Comparison of ENCODE assay signal across 8 cellular contexts in the genomic region with DNA sequence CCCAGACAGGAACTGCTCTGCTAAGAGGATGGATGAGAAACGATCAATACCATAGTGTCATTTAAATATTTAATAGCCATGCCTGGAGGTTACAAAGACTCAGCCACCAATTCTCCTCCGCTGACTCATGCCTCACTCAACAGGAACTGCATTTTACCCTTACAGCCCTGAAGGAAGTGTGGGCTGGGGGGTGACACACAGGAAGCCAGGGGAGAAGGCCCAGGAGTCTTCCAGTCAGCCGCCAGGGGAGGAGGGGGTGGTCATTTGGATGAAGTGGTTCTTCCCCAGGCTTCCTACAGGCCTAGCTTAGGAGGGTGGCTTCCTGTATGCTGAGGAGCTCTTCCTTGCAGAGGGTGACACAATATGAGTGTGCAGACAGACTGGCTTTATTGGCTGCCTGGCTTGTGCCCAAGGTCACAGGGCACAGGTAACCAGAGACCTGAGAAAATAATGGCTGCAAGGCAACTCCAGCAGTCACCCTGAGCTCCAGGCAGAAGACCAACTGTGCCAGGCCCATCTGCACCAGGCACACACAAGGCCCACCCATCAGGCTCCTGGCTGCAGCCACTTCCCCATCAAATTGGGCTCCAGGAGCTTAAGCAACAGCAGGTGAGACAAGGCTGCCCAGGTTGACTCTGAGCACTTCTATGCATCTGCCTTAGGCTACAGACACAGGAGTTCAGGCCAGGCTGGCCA. TPM values are rescaled to one million over a fixed set of nuclear protein-coding genes. Genes with fewer than 3 reads are reported as not detected.
DNase-seq lines count a peak whose midpoint lies in the region; ATAC-seq and TF ChIP-seq lines count a peak whose summit lies in the region.

No MANE protein-coding gene starts in this region.

- peaks cover 70% of the 10 kb centered on the region for H3K4me1 ChIP-seq in mucosa of descending colon (ENCODE audit: low read depth)

- H3K27me3 ChIP-seq in dorsolateral prefrontal cortex = no peaks in the 10 kb centered on the region

- peak; percentile 51 for ATAC-seq in mucosa of descending colon

- DNase-seq in COLO668 (lab: John Stamatoyannopoulos, UW; ENCODE audit: unreplicated experiment) (peak; percentile 38), NCI-H2029 treated with DMSO at 0.1 percent for 48 hours (lab: John Stamatoyannopoulos, UW) (peak; percentile 78), dorsolateral prefrontal cortex (peak in 1 of 10 donors; percentile 40), mucosa of descending colon (peak; percentile 55 to 78 (median 56)), GM13976 (ENCODE audit: low spot score) (no peak), putamen (ENCODE audit: low spot score) (no peak)
- peak; percentile 82 to 89 for DNase-seq in activated CD4-positive, alpha-beta T cell treated with anti-CD3 and anti-CD28 coated beads, Interleukin-2, amount 50 U/mL, for 48 hours
- DNase-seq in stimulated activated CD8-positive, alpha-beta memory T cell treated with anti-CD3 and anti-CD28 coated beads, Interleukin-7, amount 100 ng/mL, for 24 hours (ENCODE audit: low read depth) = peak; percentile 60

- H3K4me3 ChIP-seq in dorsolateral prefrontal cortex (peak overlapping the region in 3 of 59 donors; percentile 2 to 21 (median 6)), mucosa of descending colon (no peak overlapping the region)

- no peaks in the 10 kb centered on the region for H3K36me3 ChIP-seq in mucosa of descending colon (ENCODE audit: low read depth)

- in situ Hi-C loops in GM13976 (cut with MboI; ENCODE audit: low sequenced_read_pairs, unreplicated experiment) = no loop called here

- intact Hi-C loops in dorsolateral prefrontal cortex (cut with DNase I) (no loop called here), mucosa of descending colon (cut with DNase I, micrococcal nuclease) (no loop called here)

- TF ChIP-seq CTCF in dorsolateral prefrontal cortex (IDR thresholded peaks at IDR 0.05 in 54 of 56, conservative IDR thresholded peaks at IDR 0.05 in 2 of 56; ENCODE audit: low read depth in 1 of 56, partially characterized antibody in 56 of 56) = no peak
- no peak for TF ChIP-seq CTCF in mucosa of descending colon (IDR thresholded peaks at IDR 0.05)
- TF ChIP-seq CTCF in GM13976 (IDR thresholded peaks at IDR 0.05; ENCODE audit: borderline replicate concordance, control extremely low read depth, extremely low read depth, insufficient read depth, missing control alignments) = no peak

- H3K27ac ChIP-seq in dorsolateral prefrontal cortex = peak overlapping the region in 53 of 59 donors; percentile 23 to 94 (median 70)

- H3K9me3 ChIP-seq in mucosa of descending colon = no peaks in the 10 kb centered on the region

RNA-seq across cellular contexts. Expression of gene RPLP0, which starts 30.6 kb away (rescaled TPM):
- 100 to 1,000 TPM; 199 to 446 (median 270) TPM for total RNA-seq in dorsolateral prefrontal cortex
- 1,000 to 10,000 TPM; 1,175 to 1,810 (median 1,602) TPM for total RNA-seq in mucosa of descending colon

RNA-seq across cellular contexts. Expression of gene PXN, which starts 34.1 kb away (rescaled TPM):
- total RNA-seq in dorsolateral prefrontal cortex (10 to 100 TPM; 15.7 to 57.9 (median 32.8) TPM), mucosa of descending colon (100 to 1,000 TPM; 117 to 167 (median 146) TPM)

RNA-seq across cellular contexts. Expression of gene GCN1, which starts 36.9 kb away (rescaled TPM):
- total RNA-seq in dorsolateral prefrontal cortex = 100 to 1,000 TPM in 2 of 120 experiments, 10 to 100 TPM in 118; 44.5 to 107 (median 69.9) TPM
- 100 to 1,000 TPM in 1 of 3 donors, 10 to 100 TPM in 2; 74.6 to 108 (median 76.7) TPM for total RNA-seq in mucosa of descending colon

Comparison
In these comparisons a context has a peak if more than half of its experiments do, and no peak if none do; other contexts are left out.
1. DNase-seq: peak in COLO668 (single experiment), NCI-H2029 treated with DMSO at 0.1 percent for 48 hours (single experiment), activated CD4-positive, alpha-beta T cell treated with anti-CD3 and anti-CD28 coated beads, Interleukin-2, amount 50 U/mL, for 48 hours (2 of 2), mucosa of descending colon (3 of 3) and stimulated activated CD8-positive, alpha-beta memory T cell treated with anti-CD3 and anti-CD28 coated beads, Interleukin-7, amount 100 ng/mL, for 24 hours (single experiment); none in GM13976 (single experiment) and putamen (single experiment).